Comparison of ENCODE assay signal across 23 cellular contexts in genomic region chr22:46589871-46590271, GRCh38. TPM values are rescaled to one million over a fixed set of nuclear protein-coding genes. Genes with fewer than 3 reads are reported as not detected.
DNase-seq lines count a peak whose midpoint lies in the region; ATAC-seq and TF ChIP-seq lines count a peak whose summit lies in the region.
"Had no signal": no experiment of that assay in that cellular context is flagged by ENCODE, and none has a peak within 500 bp of the region (broad histone marks: within the 10 kb centered on the region; RNA-seq: fewer than 3 reads in every experiment).

No MANE protein-coding gene starts in this region.

- H3K36me3 Mint-ChIP-seq in neural progenitor cell (no peaks in the 10 kb centered on the region), endothelial cell (ENCODE audit: low read depth, unreplicated experiment) (no peaks in the 10 kb centered on the region)
- H3K36me3 Mint-ChIP-seq: T-cell, type B pancreatic cell had no signal

- H3K9me3 ChIP-seq in DND-41 (ENCODE audit: insufficient read depth, low read length, severe bottlenecking): no peaks in the 10 kb centered on the region
- H3K9me3 ChIP-seq in KOPT-K1 (ENCODE audit: insufficient read depth, low read length, poor library complexity, severe bottlenecking): no peaks in the 10 kb centered on the region
- no peaks in the 10 kb centered on the region for H3K9me3 ChIP-seq in neural progenitor cell (ENCODE audit: low read depth)
- H3K9me3 ChIP-seq: breast epithelium, ovary had no signal

- DNase-seq in DND-41 (no peak), left ventricle myocardium superior (peak; percentile 35), neural progenitor cell (ENCODE audit: low spot score) (peak; percentile 1), COLO668 (lab: John Stamatoyannopoulos, UW; ENCODE audit: unreplicated experiment) (no peak), NCI-H2196 (lab: John Stamatoyannopoulos, UW; ENCODE audit: unreplicated experiment) (no peak), endothelial cell (ENCODE audit: low spot score) (no peak)
- DNase-seq: activated naive CD8-positive, alpha-beta T cell treated with anti-CD3 and anti-CD28 coated beads, Interleukin-2, amount 50 U/mL, for 24 hours; AML-193; dermis blood vessel endothelial cell; GF-D8; H7; Kasumi-1; NCI-H1092; NCI-H2081 treated with DMSO at 0.1 percent for 48 hours; NCI-H524; SIG-M5; T-cell had no signal

- H3K36me3 ChIP-seq in DND-41 (ENCODE audit: insufficient read depth, low read length) (peaks cover 27% of the 10 kb centered on the region), KOPT-K1 (ENCODE audit: insufficient read depth, low read length) (peaks cover 5% of the 10 kb centered on the region; the same call in 1 of the 2 replicates), neural progenitor cell (no peaks in the 10 kb centered on the region)
- H3K36me3 ChIP-seq: breast epithelium, ovary had no signal

- H3K4me1 Mint-ChIP-seq in neural progenitor cell (peaks cover 26% of the 10 kb centered on the region), endothelial cell (ENCODE audit: unreplicated experiment) (no peaks in the 10 kb centered on the region)

- H4K20me1 ChIP-seq in DND-41 (ENCODE audit: insufficient read depth, low read length) (peaks cover 48% of the 10 kb centered on the region), neural progenitor cell (ENCODE audit: low read depth) (peaks cover 58% of the 10 kb centered on the region)

- no peak for TF ChIP-seq CTCF in DND-41 (IDR thresholded peaks at IDR 0.05; ENCODE audit: borderline replicate concordance, extremely low read depth, low read length, poor library complexity, severe bottlenecking)
- no peak for TF ChIP-seq CTCF in neural progenitor cell (IDR thresholded peaks at IDR 0.05)
- no peak for TF ChIP-seq CTCF in endothelial cell (IDR thresholded peaks at IDR 0.05; ENCODE audit: unreplicated experiment)

- H3K4me1 ChIP-seq in DND-41 (ENCODE audit: insufficient read depth, low read length) (peaks cover 74% of the 10 kb centered on the region), neural progenitor cell (peaks cover 13% of the 10 kb centered on the region)
- H3K4me1 ChIP-seq: breast epithelium had no signal

- H3K9ac ChIP-seq in DND-41 (ENCODE audit: low read depth, low read length) (peak overlapping the region; percentile 50), neural progenitor cell (no peak overlapping the region)

- ATAC-seq in DND-41 (ENCODE audit: insufficient read depth, low read depth) (no peak), left ventricle myocardium superior (no peak)
- ATAC-seq: activated naive CD8-positive, alpha-beta T cell treated with anti-CD3 and anti-CD28 coated beads, Interleukin-2, amount 50 U/mL, for 24 hours; T-cell had no signal

- H3K27me3 ChIP-seq in DND-41 (ENCODE audit: insufficient read depth, low read length, poor library complexity) (no peaks in the 10 kb centered on the region), neural progenitor cell (peaks cover 9% of the 10 kb centered on the region)
- H3K27me3 ChIP-seq: breast epithelium, ovary had no signal

- peak overlapping the region; percentile 75 for H3K27ac ChIP-seq in DND-41 (ENCODE audit: low read length)
- peak overlapping the region; percentile 88 for H3K27ac ChIP-seq in KOPT-K1 (ENCODE audit: low read depth, low read length, poor library complexity, severe bottlenecking)
- H3K27ac ChIP-seq in neural progenitor cell: no peak overlapping the region
- H3K27ac ChIP-seq: breast epithelium, ovary had no signal

- H3K27me3 Mint-ChIP-seq in neural progenitor cell (ENCODE audit: insufficient read depth, low read depth): peaks cover 2% of the 10 kb centered on the region
- peaks cover 5% of the 10 kb centered on the region for H3K27me3 Mint-ChIP-seq in endothelial cell (ENCODE audit: unreplicated experiment)
- H3K27me3 Mint-ChIP-seq: activated naive CD8-positive, alpha-beta T cell treated with anti-CD3 and anti-CD28 coated beads, Interleukin-2, amount 50 U/mL, for 24 hours; stimulated activated naive CD8-positive, alpha-beta T cell treated with anti-CD3 and anti-CD28 coated beads, Interleukin-15, Interleukin-2, amounts not matched to agents 100 ng/mL and 50 ng/mL, for 24 hours; T-cell; type B pancreatic cell had no signal

- no peaks in the 10 kb centered on the region for H3K9me3 Mint-ChIP-seq in neural progenitor cell
- no peaks in the 10 kb centered on the region for H3K9me3 Mint-ChIP-seq in endothelial cell (ENCODE audit: unreplicated experiment)
- H3K9me3 Mint-ChIP-seq: activated naive CD8-positive, alpha-beta T cell treated with anti-CD3 and anti-CD28 coated beads, Interleukin-2, amount 50 U/mL, for 24 hours; activated T-helper 2 cell treated with anti-CD3 and anti-CD28 coated beads, Interferon-gamma antibody, Interleukin-2, Interleukin-4, amounts not matched to agents 10 μg/mL and 5 μg/mL and 100 μg/mL, durations not matched to agents 14 hours and 24 hours and 36 hours; stimulated activated naive CD8-positive, alpha-beta T cell treated with anti-CD3 and anti-CD28 coated beads, Interleukin-15, Interleukin-2, amounts not matched to agents 100 ng/mL and 50 ng/mL, for 24 hours; T-cell; type B pancreatic cell had no signal

- H3K4me3 ChIP-seq in DND-41 (ENCODE audit: low read depth in 1 of 2, low read length in 2 of 2) (no peak overlapping the region; a peak in 1 of 4 replicates), neural progenitor cell (no peak overlapping the region)
- H3K4me3 ChIP-seq: breast epithelium, ovary had no signal

- H3K4me3 Mint-ChIP-seq in neural progenitor cell (no peak overlapping the region), endothelial cell (ENCODE audit: unreplicated experiment) (no peak overlapping the region)
- H3K4me3 Mint-ChIP-seq: activated naive CD8-positive, alpha-beta T cell treated with anti-CD3 and anti-CD28 coated beads, Interleukin-2, amount 50 U/mL, for 24 hours; stimulated activated naive CD8-positive, alpha-beta T cell treated with anti-CD3 and anti-CD28 coated beads, Interleukin-15, Interleukin-2, amounts not matched to agents 100 ng/mL and 50 ng/mL, for 24 hours; type B pancreatic cell had no signal

- intact Hi-C loops in left ventricle myocardium superior (cut with micrococcal nuclease): no loop called here

- peaks cover 98% of the 10 kb centered on the region for H3K79me2 ChIP-seq in DND-41 (ENCODE audit: insufficient read depth, low read length)
- no peaks in the 10 kb centered on the region for H3K79me2 ChIP-seq in neural progenitor cell (ENCODE audit: low read depth)

- H3F3A ChIP-seq in neural progenitor cell (ENCODE audit: low read depth): peaks cover 1% of the 10 kb centered on the region

- H3K4me2 ChIP-seq in DND-41 (ENCODE audit: insufficient read depth, low read length) (peak overlapping the region; percentile 56), neural progenitor cell (no peak overlapping the region)

- H2AFZ ChIP-seq in DND-41 (ENCODE audit: low read depth, low read length) (no peak overlapping the region), neural progenitor cell (replicated peaks) (no peak overlapping the region)

- H3K27ac Mint-ChIP-seq in neural progenitor cell: no peak overlapping the region
- no peak overlapping the region for H3K27ac Mint-ChIP-seq in endothelial cell (ENCODE audit: unreplicated experiment)
- H3K27ac Mint-ChIP-seq: activated T-helper 2 cell treated with anti-CD3 and anti-CD28 coated beads, Interferon-gamma antibody, Interleukin-2, Interleukin-4, amounts not matched to agents 10 μg/mL and 5 μg/mL and 100 μg/mL, durations not matched to agents 14 hours and 24 hours and 36 hours; stimulated activated naive CD8-positive, alpha-beta T cell treated with anti-CD3 and anti-CD28 coated beads, Interleukin-15, Interleukin-2, amounts not matched to agents 100 ng/mL and 50 ng/mL, for 24 hours; T-cell; type B pancreatic cell had no signal

RNA-seq across cellular contexts. Expression of gene GRAMD4, which starts 30.3 kb away (rescaled TPM):
- total RNA-seq in left ventricle myocardium superior (94.0 TPM), neural progenitor cell (ENCODE audit: low replicate concordance) (30.2 and 32.2 TPM in 2 replicates), endothelial cell (ENCODE audit: unreplicated experiment) (42.7 TPM)

RNA-seq across cellular contexts. Expression of gene CELSR1, which starts 52.5 kb away (rescaled TPM):
- total RNA-seq in left ventricle myocardium superior (9.7 TPM), neural progenitor cell (ENCODE audit: low replicate concordance) (12.3 and 18.0 TPM in 2 replicates), endothelial cell (ENCODE audit: unreplicated experiment) (7.7 TPM)

Comparison
In these comparisons a context has a peak if more than half of its experiments do, and no peak if none do; other contexts are left out.
1. DNase-seq: peak in left ventricle myocardium superior (single experiment) and neural progenitor cell (single experiment); none in DND-41 (single experiment), COLO668 (single experiment), NCI-H2196 (single experiment) and endothelial cell (single experiment).